Comparison of ENCODE assay signal across 8 cellular contexts in genomic region chr16:19085679-19086200, GRCh38. TPM values are rescaled to one million over a fixed set of nuclear protein-coding genes. Genes with fewer than 3 reads are reported as not detected.
DNase-seq lines count a peak whose midpoint lies in the region; TF ChIP-seq lines count a peak whose summit lies in the region.

No MANE protein-coding gene starts in this region.

- H3K27me3 Mint-ChIP-seq in activated CD4-positive, alpha-beta T cell treated with anti-CD3 and anti-CD28 coated beads, Interleukin-2, amount 10 ng/mL, durations not matched to agents 7 days and 5 days, result peaks cover 10% of the 10 kb centered on the region

- H3K9ac ChIP-seq in adipocyte (ENCODE audit: low read length) (peak overlapping the region; percentile 87), mesendoderm (ENCODE audit: low read length) (no peak overlapping the region)

- no peak for TF ChIP-seq CTCF in BE2C (IDR thresholded peaks at IDR 0.05; ENCODE audit: low read depth, low read length)

- no peak overlapping the region for H3K23ac ChIP-seq in mesendoderm (ENCODE audit: low read length)

- peaks cover 5% of the 10 kb centered on the region for H3K9me3 Mint-ChIP-seq in activated CD4-positive, alpha-beta T cell treated with anti-CD3 and anti-CD28 coated beads, Interleukin-2, amount 10 ng/mL, durations not matched to agents 7 days and 5 days

- no peaks in the 10 kb centered on the region for H3K27me3 ChIP-seq in BE2C
- H3K27me3 ChIP-seq in adipocyte (replicated peaks; ENCODE audit: control insufficient read depth, insufficient read depth, low read length), result no peaks in the 10 kb centered on the region
- H3K27me3 ChIP-seq in mesendoderm (ENCODE audit: insufficient read depth, low read length, poor library complexity), result no peaks in the 10 kb centered on the region

- H3K36me3 Mint-ChIP-seq in activated CD4-positive, alpha-beta T cell treated with anti-CD3 and anti-CD28 coated beads, Interleukin-2, amount 10 ng/mL, durations not matched to agents 7 days and 5 days (ENCODE audit: low read depth), result peaks cover 12% of the 10 kb centered on the region

- peaks cover 4% of the 10 kb centered on the region; the same call in 1 of the 2 replicates for H3K4me1 ChIP-seq in BE2C
- peaks cover 4% of the 10 kb centered on the region for H3K4me1 ChIP-seq in adipocyte (ENCODE audit: control insufficient read depth, insufficient read depth, low read length)
- no peaks in the 10 kb centered on the region for H3K4me1 ChIP-seq in mesendoderm (ENCODE audit: control insufficient read depth, low read depth, low read length)

- H3K36me3 ChIP-seq in BE2C (no peaks in the 10 kb centered on the region), adipocyte (ENCODE audit: control insufficient read depth, insufficient read depth, low read length, severe bottlenecking) (no peaks in the 10 kb centered on the region), mesendoderm (ENCODE audit: control insufficient read depth, insufficient read depth, low read length) (no peaks in the 10 kb centered on the region)

- POLR2A ChIA-PET in activated CD4-positive, alpha-beta T cell treated with anti-CD3 and anti-CD28 coated beads, Interleukin-2, amount 10 ng/mL, durations not matched to agents 7 days and 5 days (lab: Charles Lee), result no interaction called here

- H3K4me1 Mint-ChIP-seq in activated CD4-positive, alpha-beta T cell treated with anti-CD3 and anti-CD28 coated beads, Interleukin-2, amount 10 ng/mL, durations not matched to agents 7 days and 5 days, result peaks cover 4% of the 10 kb centered on the region

- CTCF ChIA-PET in activated CD4-positive, alpha-beta T cell treated with anti-CD3 and anti-CD28 coated beads, Interleukin-2, amount 10 ng/mL, durations not matched to agents 7 days and 5 days (lab: Charles Lee), result interaction anchor here (0.6 to 2.2 kb wide), 12 partner anchors 8 to 826 kb away, joined by 3 to 16 read pairs (median 4); partner anchors contain the start of genes COQ7 and GDE1

- DNase-seq in BE2C, result peak; percentile 43
- peak; percentile 49 for DNase-seq in HuH-7 (ENCODE audit: low spot score)
- DNase-seq in adipocyte (ENCODE audit: low read depth), result no peak
- DNase-seq in mesendoderm, result peak; percentile 29
- DNase-seq in activated CD4-positive, alpha-beta T cell treated with anti-CD3 and anti-CD28 coated beads, Interleukin-2, amount 10 ng/mL, durations not matched to agents 7 days and 5 days, result no peak
- no peak for DNase-seq in DMS153 treated with DMSO at 0.1 percent for 48 hours (lab: John Stamatoyannopoulos, UW; ENCODE audit: unreplicated experiment)
- DNase-seq in GOT3 (lab: John Stamatoyannopoulos, UW), result no peak
- DNase-seq in stimulated activated CD4-positive, alpha-beta T cell treated with anti-CD3 and anti-CD28 coated beads, Interleukin-1b, Interleukin-23, amount 100 ng/mL, for 48 hours, result no peak

- no peak overlapping the region for H3K56ac ChIP-seq in mesendoderm (ENCODE audit: low read length)

- H3K4me3 ChIP-seq in BE2C (ENCODE audit: low read depth, low read length) (peak overlapping the region; percentile 48), adipocyte (ENCODE audit: low read length) (peak overlapping the region; percentile 88), mesendoderm (ENCODE audit: low read length) (no peak overlapping the region)

- H2BK5ac ChIP-seq in mesendoderm (ENCODE audit: low read length), result no peak overlapping the region

- H3K79me2 ChIP-seq in mesendoderm (ENCODE audit: control insufficient read depth, insufficient read depth, low read length), result no peaks in the 10 kb centered on the region

- H3K27ac Mint-ChIP-seq in activated CD4-positive, alpha-beta T cell treated with anti-CD3 and anti-CD28 coated beads, Interleukin-2, amount 10 ng/mL, durations not matched to agents 7 days and 5 days, result no peak overlapping the region

- no peaks in the 10 kb centered on the region for H3K79me1 ChIP-seq in mesendoderm (ENCODE audit: low read length)

- H3K4me3 Mint-ChIP-seq in activated CD4-positive, alpha-beta T cell treated with anti-CD3 and anti-CD28 coated beads, Interleukin-2, amount 10 ng/mL, durations not matched to agents 7 days and 5 days, result no peak overlapping the region

- no peak overlapping the region for H4K5ac ChIP-seq in mesendoderm (ENCODE audit: low read length)

- no peak overlapping the region for H3K4ac ChIP-seq in mesendoderm (ENCODE audit: low read depth, low read length)

- H2AK5ac ChIP-seq in mesendoderm (ENCODE audit: low read length), result no peak overlapping the region

- no peak overlapping the region for H4K8ac ChIP-seq in mesendoderm (ENCODE audit: low read depth, low read length)

- no peak overlapping the region for H3K18ac ChIP-seq in mesendoderm (ENCODE audit: low read length)

- no CpG with 5 or more reads among the region's 8 CpGs for WGBS in mesendoderm (ENCODE audit: extremely low coverage, insufficient coverage, low lambda C conversion rate)

- H3K27ac ChIP-seq in mesendoderm (ENCODE audit: low read depth, low read length), result no peak overlapping the region

- no peak overlapping the region for H3K4me2 ChIP-seq in mesendoderm (ENCODE audit: low read length)

- H3K9me3 ChIP-seq in BE2C (no peaks in the 10 kb centered on the region), adipocyte (ENCODE audit: control insufficient read depth, low read length) (no peaks in the 10 kb centered on the region)

- H2BK15ac ChIP-seq in mesendoderm (replicated peaks; ENCODE audit: low read depth), result no peak overlapping the region

- no peak overlapping the region for H2BK120ac ChIP-seq in mesendoderm (ENCODE audit: low read depth, low read length)

RNA-seq across cellular contexts. Expression of gene COQ7, which starts 18.3 kb away (rescaled TPM):
- 32.4 TPM for polyA plus RNA-seq in BE2C (2012; ENCODE audit: insufficient read depth, insufficient read length, low read depth)
- 12.6 TPM for polyA plus RNA-seq in mesendoderm (2013, experiment 1 of 2)
- polyA plus RNA-seq in mesendoderm (2013, experiment 2 of 2), result 12.3 TPM
- total RNA-seq in activated CD4-positive, alpha-beta T cell treated with anti-CD3 and anti-CD28 coated beads, Interleukin-2, amount 10 ng/mL, durations not matched to agents 7 days and 5 days, result 10 to 100 TPM; 11.6 to 15.3 TPM

RNA-seq across cellular contexts. Expression of gene ITPRIPL2, which starts 28.0 kb away (rescaled TPM):
- polyA plus RNA-seq in BE2C (2012; ENCODE audit: insufficient read depth, insufficient read length, low read depth), result 1.4 TPM
- 2.3 TPM for polyA plus RNA-seq in mesendoderm (2013, experiment 1 of 2)
- polyA plus RNA-seq in mesendoderm (2013, experiment 2 of 2), result 2.5 TPM
- total RNA-seq in activated CD4-positive, alpha-beta T cell treated with anti-CD3 and anti-CD28 coated beads, Interleukin-2, amount 10 ng/mL, durations not matched to agents 7 days and 5 days, result 1 to 10 TPM; 2.1 to 2.3 TPM

Comparison
In these comparisons a context has a peak if more than half of its experiments do, and no peak if none do; other contexts are left out.
1. DNase-seq: peak in BE2C (single experiment), HuH-7 (single experiment) and mesendoderm (single experiment); none in adipocyte (single experiment), activated CD4-positive, alpha-beta T cell treated with anti-CD3 and anti-CD28 coated beads, Interleukin-2, amount 10 ng/mL, durations not matched to agents 7 days and 5 days (single experiment), DMS153 treated with DMSO at 0.1 percent for 48 hours (single experiment), GOT3 (single experiment) and stimulated activated CD4-positive, alpha-beta T cell treated with anti-CD3 and anti-CD28 coated beads, Interleukin-1b, Interleukin-23, amount 100 ng/mL, for 48 hours (single experiment).